ENCODE assay signal across 8 cellular contexts in genomic region chr1:10867138-10867721, GRCh38.
DNase-seq lines count a peak whose midpoint lies in the region; ATAC-seq and TF ChIP-seq lines count a peak whose summit lies in the region.

No MANE protein-coding gene starts in this region.

- H3K36me3 Mint-ChIP-seq in CD8-positive, alpha-beta memory T cell = no peaks in the 10 kb centered on the region

- CTCF ChIA-PET in CD8-positive, alpha-beta memory T cell (lab: Charles Lee) = interaction anchor here (0.6 to 4.4 kb wide), 10 partner anchors 13 to 372 kb away, joined by 3 to 29 read pairs (median 3); no protein-coding TSS in a partner anchor
- CTCF ChIA-PET in RWPE1 (lab: Yijun Ruan, JAX) = interaction anchor here (0.5 to 1.2 kb wide), 15 partner anchors 19 to 438 kb away, joined by 3 to 4 read pairs (median 3); no protein-coding TSS in a partner anchor

- peak overlapping the region; percentile 20 for H3K4me3 ChIP-seq in CD8-positive, alpha-beta memory T cell (ENCODE audit: low read length)
- peak overlapping the region; percentile 24 for H3K4me3 ChIP-seq in HFF-Myc (replicated peaks; ENCODE audit: low read depth, low read length)
- H3K4me3 ChIP-seq in prostate gland = peak overlapping the region; percentile 44 to 57
- peak overlapping the region; percentile 42 for H3K4me3 ChIP-seq in urinary bladder (ENCODE audit: low read depth, low read length)

- no peak for ATAC-seq in HG03108 (IDR thresholded peaks at IDR 0.05; ENCODE audit: unreplicated experiment)

- no peaks in the 10 kb centered on the region for H3K9me3 ChIP-seq in CD8-positive, alpha-beta memory T cell (ENCODE audit: low read length)
- H3K9me3 ChIP-seq in prostate gland = no peaks in the 10 kb centered on the region

- H3K4me3 Mint-ChIP-seq in CD8-positive, alpha-beta memory T cell = peak overlapping the region in 6 of 7 donors; percentile 15 to 46 (median 36)

- 1% methylated on average over 45 of the region's 54 CpGs for WGBS in prostate gland
- WGBS in urinary bladder = 1% methylated on average over 54 of the region's 54 CpGs

- intact Hi-C loops in head of caudate nucleus (cut with DNase I) (loop anchor here (10.0 kb wide), 1 partner anchor 352 kb away; no protein-coding TSS in a partner anchor), prostate gland (cut with DNase I) (loop anchor here (2.0 to 10.0 kb wide), 5 partner anchors 70 to 435 kb away; partner anchors contain the start of genes CASZ1 and CENPS)

- no peak for TF ChIP-seq CTCF in HFF-Myc (IDR thresholded peaks at IDR 0.05; ENCODE audit: low read depth, low read length, missing control alignments)
- TF ChIP-seq CTCF in RWPE1 (conservative IDR thresholded peaks at IDR 0.05; ENCODE audit: low read depth) = peak; percentile 89
- peak; percentile 86 to 94 (median 92) for TF ChIP-seq CTCF in prostate gland (IDR thresholded peaks at IDR 0.05)

- no peaks in the 10 kb centered on the region for H3K36me3 ChIP-seq in CD8-positive, alpha-beta memory T cell (ENCODE audit: insufficient read depth, low read length)
- H3K36me3 ChIP-seq in prostate gland (no peaks in the 10 kb centered on the region), urinary bladder (ENCODE audit: insufficient read depth) (no peaks in the 10 kb centered on the region)

- H3K27ac Mint-ChIP-seq in CD8-positive, alpha-beta memory T cell = peak overlapping the region in 1 of 8 donors; percentile 69

- peaks cover 7 to 21% (median 16%) of the 10 kb centered on the region in 3 donors for H3K4me1 Mint-ChIP-seq in CD8-positive, alpha-beta memory T cell

- peaks cover 33% of the 10 kb centered on the region for H3K27me3 ChIP-seq in CD8-positive, alpha-beta memory T cell (ENCODE audit: insufficient read depth, low read length, poor library complexity, severe bottlenecking)
- no peaks in the 10 kb centered on the region for H3K27me3 ChIP-seq in prostate gland (replicated peaks; ENCODE audit: insufficient read depth)

- TF ChIP-seq POLR2A in prostate gland (IDR thresholded peaks at IDR 0.05) = no peak

- peak; percentile 55 to 74 (median 59) for DNase-seq in CD8-positive, alpha-beta memory T cell
- DNase-seq in HFF-Myc (ENCODE audit: extremely low read depth, low read depth) (no peak), RWPE1 (ENCODE audit: low spot score) (peak; percentile 59), activated gamma-delta T cell treated with Interleukin-2 at 50 U/mL for 16 hours (peak; percentile 57), head of caudate nucleus (peak in 40 of 42 donors; percentile 16 to 82 (median 59)), prostate gland (ENCODE audit: low spot score) (peak; percentile 61)

- H3K4me1 ChIP-seq in CD8-positive, alpha-beta memory T cell (ENCODE audit: insufficient read depth, low read length) = peaks cover 6% of the 10 kb centered on the region
- H3K4me1 ChIP-seq in prostate gland (replicated peaks) = no peaks in the 10 kb centered on the region
- no peaks in the 10 kb centered on the region for H3K4me1 ChIP-seq in urinary bladder (ENCODE audit: insufficient read depth)

- POLR2A ChIA-PET in CD8-positive, alpha-beta memory T cell (lab: Charles Lee) = no interaction called here
- POLR2A ChIA-PET in RWPE1 (lab: Yijun Ruan, JAX; ENCODE audit: low non-redundant PET) = no interaction called here

- no peaks in the 10 kb centered on the region for H3K9me3 Mint-ChIP-seq in CD8-positive, alpha-beta memory T cell

- H3K27me3 Mint-ChIP-seq in CD8-positive, alpha-beta memory T cell = peaks cover 26 to 67% of the 10 kb centered on the region in 2 donors

- H3K27ac ChIP-seq in CD8-positive, alpha-beta memory T cell (ENCODE audit: low read depth, low read length) = no peak overlapping the region
- peak overlapping the region; percentile 41 for H3K27ac ChIP-seq in RWPE1
- peak overlapping the region; percentile 69 to 78 for H3K27ac ChIP-seq in prostate gland
- H3K27ac ChIP-seq in urinary bladder (ENCODE audit: low read depth) = no peak overlapping the region

Comparison
In these comparisons a context has a peak if more than half of its experiments do, and no peak if none do; other contexts are left out.
1. H3K27ac ChIP-seq: peak in RWPE1 (single experiment) and prostate gland (2 of 2); none in CD8-positive, alpha-beta memory T cell (single experiment) and urinary bladder (single experiment).
2. Peak in every context shown above with its lines, with median percentiles within 50 percentile points of each other: H3K4me3 ChIP-seq.